ENCODE assay signal across 21 cellular contexts in the genomic region with DNA sequence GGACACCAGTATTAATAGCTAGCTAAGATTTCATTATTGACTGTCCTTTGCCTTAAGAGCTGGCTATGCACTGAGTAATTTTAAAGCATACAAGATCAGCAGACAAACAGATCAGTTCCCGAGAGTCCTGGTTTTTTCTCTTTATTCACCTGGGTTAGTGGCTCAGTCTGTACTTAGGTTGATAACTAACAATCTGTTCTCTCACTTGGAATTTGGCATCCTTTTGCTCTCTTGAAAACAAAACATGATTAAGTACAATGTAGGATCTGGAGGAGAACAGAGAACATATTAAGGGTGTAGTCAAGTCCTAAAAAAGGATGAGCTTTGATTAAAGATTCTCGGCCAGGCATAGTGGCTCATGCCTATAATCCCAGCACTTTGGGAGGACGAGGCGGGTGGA. TPM values are rescaled to one million over a fixed set of nuclear protein-coding genes. Genes with fewer than 3 reads are reported as not detected.
A peak's percentile ranks its signal among the peaks of the same experiment; 100 is the strongest.
DNase-seq lines count a peak whose midpoint lies in the region; ATAC-seq and TF ChIP-seq lines count a peak whose summit lies in the region.
"Had no signal": no experiment of that assay in that cellular context is flagged by ENCODE, and none has a peak within 500 bp of the region (broad histone marks: within the 10 kb centered on the region; RNA-seq: fewer than 3 reads in every experiment).

No MANE protein-coding gene starts in this region.

- H3K79me2 ChIP-seq in smooth muscle cell (ENCODE audit: low read depth), result peaks cover 50% of the 10 kb centered on the region

- 86% methylated on average over 4 of the region's 4 CpGs for WGBS in smooth muscle cell (ENCODE audit: low lambda C conversion rate)

- no peak overlapping the region for H3K4me3 Mint-ChIP-seq in activated T-cell treated with anti-CD3 and anti-CD28 coated beads, Interleukin-2, amount 50 U/mL, for 24 hours
- no peak overlapping the region for H3K4me3 Mint-ChIP-seq in activated T-cell treated with anti-CD3 and anti-CD28 coated beads, Interleukin-2, amount 50 U/mL, for 4 hours
- H3K4me3 Mint-ChIP-seq in T-helper 17 cell, result no peak overlapping the region
- no peak overlapping the region for H3K4me3 Mint-ChIP-seq in central memory CD8-positive, alpha-beta T cell
- H3K4me3 Mint-ChIP-seq: T-cell had no signal

- no peaks in the 10 kb centered on the region for H3K27me3 Mint-ChIP-seq in activated T-cell treated with anti-CD3 and anti-CD28 coated beads, Interleukin-2, amount 50 U/mL, for 24 hours
- H3K27me3 Mint-ChIP-seq in activated T-cell treated with anti-CD3 and anti-CD28 coated beads, Interleukin-2, amount 50 U/mL, for 4 hours (ENCODE audit: low read depth), result no peaks in the 10 kb centered on the region
- no peaks in the 10 kb centered on the region for H3K27me3 Mint-ChIP-seq in T-helper 17 cell
- H3K27me3 Mint-ChIP-seq in central memory CD8-positive, alpha-beta T cell, result no peaks in the 10 kb centered on the region
- H3K27me3 Mint-ChIP-seq: IgD-negative memory B cell, progenitor cell of endocrine pancreas, T-cell had no signal

- no peak overlapping the region for H3K4me2 ChIP-seq in smooth muscle cell

- peaks cover 95% of the 10 kb centered on the region for H4K20me1 ChIP-seq in smooth muscle cell (ENCODE audit: low read depth)

- peaks cover 24% of the 10 kb centered on the region for H3K36me3 ChIP-seq in smooth muscle cell (ENCODE audit: low read depth)

- H3K9me3 ChIP-seq in T-helper 17 cell (ENCODE audit: control insufficient read depth, low read length, poor library complexity, severe bottlenecking), result no peaks in the 10 kb centered on the region
- H3K9me3 ChIP-seq in smooth muscle cell (replicated peaks; ENCODE audit: low read depth), result no peaks in the 10 kb centered on the region
- H3K9me3 ChIP-seq: SJSA1 had no signal

- H3K9me3 Mint-ChIP-seq in activated T-cell treated with anti-CD3 and anti-CD28 coated beads, Interleukin-2, amount 50 U/mL, for 24 hours, result no peaks in the 10 kb centered on the region
- no peaks in the 10 kb centered on the region for H3K9me3 Mint-ChIP-seq in activated T-cell treated with anti-CD3 and anti-CD28 coated beads, Interleukin-2, amount 50 U/mL, for 4 hours
- H3K9me3 Mint-ChIP-seq in central memory CD8-positive, alpha-beta T cell, result no peaks in the 10 kb centered on the region
- H3K9me3 Mint-ChIP-seq: IgD-negative memory B cell, T-cell had no signal

- no peak overlapping the region for H3K9ac ChIP-seq in smooth muscle cell (ENCODE audit: low read depth)

- peaks cover 10% of the 10 kb centered on the region for H3K4me1 ChIP-seq in smooth muscle cell (ENCODE audit: low read depth)

- H3K27me3 ChIP-seq in smooth muscle cell (ENCODE audit: low read depth), result no peaks in the 10 kb centered on the region
- H3K27me3 ChIP-seq: SJSA1 had no signal

- no peak overlapping the region for H3K4me3 ChIP-seq in smooth muscle cell
- H3K4me3 ChIP-seq: lung, SJSA1 had no signal

- peaks cover 69% of the 10 kb centered on the region for H3F3A ChIP-seq in smooth muscle cell (ENCODE audit: low read depth)

- no peak for DNase-seq in activated T-cell treated with anti-CD3 and anti-CD28 coated beads, Interleukin-2, amount 50 U/mL, for 24 hours
- DNase-seq in activated T-cell treated with anti-CD3 and anti-CD28 coated beads, Interleukin-2, amount 50 U/mL, for 4 hours, result no peak
- DNase-seq in T-helper 17 cell, result no peak
- DNase-seq in central memory CD8-positive, alpha-beta T cell (ENCODE audit: low spot score in 2 of 2), result no peak
- DNase-seq in smooth muscle cell (lab: John Stamatoyannopoulos, UW; ENCODE audit: unreplicated experiment), result no peak
- DNase-seq in NCI-H524 treated with DMSO at 0.1 percent for 48 hours (lab: John Stamatoyannopoulos, UW), result no peak
- DNase-seq in stimulated activated CD4-positive, alpha-beta T cell treated with anti-CD3 and anti-CD28 coated beads, Interleukin-4, amount 100 ng/mL, for 4 hours, result no peak
- DNase-seq in NCI-H1417 (lab: John Stamatoyannopoulos, UW), result no peak
- DNase-seq: central memory CD4-positive, alpha-beta T cell; kidney glomerular epithelial cell; NCI-H1092 treated with DMSO at 0.1 percent for 48 hours; NCI-H2029; NCI-H69; stimulated activated CD8-positive, alpha-beta memory T cell treated with anti-CD3 and anti-CD28 coated beads, Interleukin-4, amount 100 ng/mL, for 48 hours; T-cell had no signal

- ATAC-seq in activated T-cell treated with anti-CD3 and anti-CD28 coated beads, Interleukin-2, amount 50 U/mL, for 4 hours, result no peak
- no peak for ATAC-seq in T-helper 17 cell
- ATAC-seq in central memory CD8-positive, alpha-beta T cell (replicated peaks; ENCODE audit: extremely low read depth, poor library complexity, severe bottlenecking), result no peak
- ATAC-seq: T-cell had no signal

- peak overlapping the region; percentile 30 for H3K27ac ChIP-seq in smooth muscle cell (ENCODE audit: low read depth)
- H3K27ac ChIP-seq: epithelial cell of prostate, SJSA1 had no signal

- H3K27ac Mint-ChIP-seq in activated T-cell treated with anti-CD3 and anti-CD28 coated beads, Interleukin-2, amount 50 U/mL, for 24 hours, result peak overlapping the region; percentile 73
- peak overlapping the region; percentile 68 for H3K27ac Mint-ChIP-seq in T-helper 17 cell
- peak overlapping the region; percentile 44 for H3K27ac Mint-ChIP-seq in central memory CD8-positive, alpha-beta T cell (ENCODE audit: low read depth)

- TF ChIP-seq CTCF in smooth muscle cell (IDR thresholded peaks at IDR 0.05; ENCODE audit: borderline replicate concordance, insufficient read depth, poor library complexity, severe bottlenecking), result no peak

- H3K36me3 Mint-ChIP-seq in activated T-cell treated with anti-CD3 and anti-CD28 coated beads, Interleukin-2, amount 50 U/mL, for 24 hours (ENCODE audit: low read depth), result peaks cover 95% of the 10 kb centered on the region
- peaks cover 56% of the 10 kb centered on the region for H3K36me3 Mint-ChIP-seq in activated T-cell treated with anti-CD3 and anti-CD28 coated beads, Interleukin-2, amount 50 U/mL, for 4 hours (ENCODE audit: insufficient read depth)
- peaks cover 6% of the 10 kb centered on the region for H3K36me3 Mint-ChIP-seq in T-helper 17 cell (ENCODE audit: low read depth)
- H3K36me3 Mint-ChIP-seq in central memory CD8-positive, alpha-beta T cell (ENCODE audit: insufficient read depth), result peaks cover 86% of the 10 kb centered on the region

- H2AFZ ChIP-seq in smooth muscle cell (ENCODE audit: low read depth), result no peak overlapping the region

- H3K4me1 Mint-ChIP-seq in activated T-cell treated with anti-CD3 and anti-CD28 coated beads, Interleukin-2, amount 50 U/mL, for 24 hours (ENCODE audit: low read depth), result peaks cover 50% of the 10 kb centered on the region
- H3K4me1 Mint-ChIP-seq in activated T-cell treated with anti-CD3 and anti-CD28 coated beads, Interleukin-2, amount 50 U/mL, for 4 hours (ENCODE audit: low read depth), result peaks cover 44% of the 10 kb centered on the region
- peaks cover 21% of the 10 kb centered on the region for H3K4me1 Mint-ChIP-seq in T-helper 17 cell
- peaks cover 47% of the 10 kb centered on the region for H3K4me1 Mint-ChIP-seq in central memory CD8-positive, alpha-beta T cell

RNA-seq across cellular contexts. Expression of a gene that starts 16.6 kb away (rescaled TPM):
- total RNA-seq in activated T-cell treated with anti-CD3 and anti-CD28 coated beads, Interleukin-2, amount 50 U/mL, for 4 hours, result 100 to 1,000 TPM; 381 to 396 (median 382) TPM
- total RNA-seq in T-helper 17 cell (100 to 1,000 TPM; 424 to 467 TPM), smooth muscle cell (645 and 653 TPM in 2 replicates)
- polyA plus RNA-seq in smooth muscle cell, result 858 and 872 TPM in 2 replicates

RNA-seq across cellular contexts. Expression of a gene that starts 27.3 kb away (rescaled TPM):
- under 1 TPM; 0.66 to 0.69 (median 0.68) TPM for total RNA-seq in activated T-cell treated with anti-CD3 and anti-CD28 coated beads, Interleukin-2, amount 50 U/mL, for 4 hours
- total RNA-seq in T-helper 17 cell, result 1 to 10 TPM; 1.5 to 2.7 TPM
- 0.94 and 1.3 TPM in 2 replicates for total RNA-seq in smooth muscle cell
- polyA plus RNA-seq in smooth muscle cell, result 1.6 and 2.6 TPM in 2 replicates
- polyA plus RNA-seq: BJ had no signal

RNA-seq across cellular contexts. Expression of a gene that starts 36.4 kb away (rescaled TPM):
- 100 to 1,000 TPM; 128 to 142 (median 131) TPM for total RNA-seq in activated T-cell treated with anti-CD3 and anti-CD28 coated beads, Interleukin-2, amount 50 U/mL, for 4 hours
- total RNA-seq in T-helper 17 cell (10 to 100 TPM; 46.8 to 47.0 TPM), smooth muscle cell (58.9 and 71.5 TPM in 2 replicates)
- 95.8 and 135 TPM in 2 replicates for polyA plus RNA-seq in smooth muscle cell

RNA-seq across cellular contexts. Expression of a gene that starts 36.8 kb away (rescaled TPM):
- total RNA-seq in activated T-cell treated with anti-CD3 and anti-CD28 coated beads, Interleukin-2, amount 50 U/mL, for 4 hours, result 10 to 100 TPM; 14.7 to 19.1 (median 17.8) TPM
- total RNA-seq in T-helper 17 cell (10 to 100 TPM; 21.1 to 31.2 TPM), smooth muscle cell (26.1 and 42.0 TPM in 2 replicates)
- polyA plus RNA-seq in smooth muscle cell, result 109 and 126 TPM in 2 replicates

RNA-seq across cellular contexts. Expression of a gene that starts 58.8 kb away (rescaled TPM):
- total RNA-seq in activated T-cell treated with anti-CD3 and anti-CD28 coated beads, Interleukin-2, amount 50 U/mL, for 4 hours, result 10 to 100 TPM; 49.0 to 60.5 (median 52.8) TPM
- total RNA-seq in T-helper 17 cell, result 100 to 1,000 TPM in 1 of 2 donors, 10 to 100 TPM in 1; 97.4 to 121 TPM
- total RNA-seq in smooth muscle cell, result 109 TPM in 2 replicates
- 121 and 172 TPM in 2 replicates for polyA plus RNA-seq in smooth muscle cell
